Comparison of ENCODE assay signal across 14 cellular contexts in genomic region chr4:153067376-153067775, GRCh38.
DNase-seq lines count a peak whose midpoint lies in the region; TF ChIP-seq lines count a peak whose summit lies in the region.
"Had no signal": no experiment of that assay in that cellular context is flagged by ENCODE, and none has a peak within 500 bp of the region (broad histone marks: within the 10 kb centered on the region; RNA-seq: fewer than 3 reads in every experiment).

No MANE protein-coding gene starts in this region.

- no peaks in the 10 kb centered on the region for H3K36me3 Mint-ChIP-seq in Calu3 (ENCODE audit: insufficient read depth, unreplicated experiment)
- H3K36me3 Mint-ChIP-seq: activated naive CD8-positive, alpha-beta T cell treated with anti-CD3 and anti-CD28 coated beads, Interleukin-2, amount 10 ng/mL, durations not matched to agents 7 days and 5 days; CD4-positive, CD25-positive, alpha-beta regulatory T cell had no signal

- H3K9ac ChIP-seq in mammary epithelial cell (ENCODE audit: insufficient read depth, low read length) (no peak overlapping the region), mesendoderm (ENCODE audit: low read length) (no peak overlapping the region)

- no peak overlapping the region for H3K4ac ChIP-seq in mesendoderm (ENCODE audit: low read depth, low read length)

- no peak overlapping the region for H3K4me3 Mint-ChIP-seq in Calu3 (ENCODE audit: low read depth, unreplicated experiment)
- H3K4me3 Mint-ChIP-seq: activated naive CD8-positive, alpha-beta T cell treated with anti-CD3 and anti-CD28 coated beads, Interleukin-2, amount 10 ng/mL, durations not matched to agents 7 days and 5 days; CD4-positive, CD25-positive, alpha-beta regulatory T cell had no signal

- H3K27me3 ChIP-seq in mammary epithelial cell (ENCODE audit: insufficient read depth, low read length) (no peaks in the 10 kb centered on the region), mesendoderm (ENCODE audit: insufficient read depth, low read length, poor library complexity) (no peaks in the 10 kb centered on the region)

- no peak overlapping the region for H3K4me2 ChIP-seq in mammary epithelial cell (ENCODE audit: insufficient read depth, low read depth, low read length)
- no peak overlapping the region for H3K4me2 ChIP-seq in mesendoderm (ENCODE audit: low read length)

- CTCF ChIA-PET in Calu3 (lab: Charles Lee): no interaction called here
- CTCF ChIA-PET in mammary epithelial cell (lab: Charles Lee; ENCODE audit: low non-redundant PET): no interaction called here

- H3K27me3 Mint-ChIP-seq in Calu3 (ENCODE audit: unreplicated experiment): no peaks in the 10 kb centered on the region
- H3K27me3 Mint-ChIP-seq: activated naive CD8-positive, alpha-beta T cell treated with anti-CD3 and anti-CD28 coated beads, Interleukin-2, amount 10 ng/mL, durations not matched to agents 7 days and 5 days had no signal

- H3K27ac ChIP-seq in mammary epithelial cell (ENCODE audit: insufficient read depth, low read depth, low read length) (no peak overlapping the region), mesendoderm (ENCODE audit: low read depth, low read length) (no peak overlapping the region)

- dilution Hi-C loops in mammary epithelial cell (cut with HindIII; ENCODE audit: low sequenced_read_pairs): no loop called here

- intact Hi-C loops in Calu3 (cut with micrococcal nuclease; ENCODE audit: unreplicated experiment) (no loop called here), mammary epithelial cell (cut with micrococcal nuclease) (no loop called here), posterior vena cava (cut with DNase I) (no loop called here)

- H4K5ac ChIP-seq in mesendoderm (ENCODE audit: low read length): no peak overlapping the region

- peak; percentile 28 for DNase-seq in Calu3
- DNase-seq in HuH-7.5 (ENCODE audit: low spot score): peak; percentile 14
- DNase-seq in mammary epithelial cell: peak; percentile 24
- DNase-seq in mesendoderm: peak; percentile 77
- DNase-seq in activated naive CD4-positive, alpha-beta T cell (lab: John Stamatoyannopoulos, UW): no peak
- DNase-seq in posterior vena cava (ENCODE audit: low spot score): no peak
- DNase-seq in HUDEP-2 (lab: John Stamatoyannopoulos, UW; ENCODE audit: unreplicated experiment in 76 of 76): no peak
- DNase-seq in retina: no peak
- DNase-seq: activated CD4-positive, alpha-beta T cell treated with anti-CD3 and anti-CD28 coated beads for 4 hours; activated naive CD8-positive, alpha-beta T cell treated with anti-CD3 and anti-CD28 coated beads, Interleukin-2, amount 10 ng/mL, durations not matched to agents 7 days and 5 days; CD4-positive, CD25-positive, alpha-beta regulatory T cell; Karpas-422; Right ventricle myocardium superior had no signal

- no peaks in the 10 kb centered on the region for H3K79me1 ChIP-seq in mesendoderm (ENCODE audit: low read length)

- 100% methylated on average over 1 of the region's 1 CpG for WGBS in mammary epithelial cell (ENCODE audit: low coverage, missing lambda C conversion rate)
- WGBS in mesendoderm (ENCODE audit: extremely low coverage, insufficient coverage, low lambda C conversion rate): no CpG with 5 or more reads among the region's 1 CpG

- no peak overlapping the region for H3K18ac ChIP-seq in mesendoderm (ENCODE audit: low read length)

- H3K27ac Mint-ChIP-seq in Calu3 (ENCODE audit: unreplicated experiment): no peak overlapping the region
- H3K27ac Mint-ChIP-seq: activated naive CD8-positive, alpha-beta T cell treated with anti-CD3 and anti-CD28 coated beads, Interleukin-2, amount 10 ng/mL, durations not matched to agents 7 days and 5 days; CD4-positive, CD25-positive, alpha-beta regulatory T cell had no signal

- H3K4me3 ChIP-seq in mammary epithelial cell (replicated peaks in 1 of 3; ENCODE audit: insufficient read depth in 1 of 3, low read depth in 2 of 3, low read length in 3 of 3): no peak overlapping the region
- H3K4me3 ChIP-seq in mesendoderm (ENCODE audit: low read length): no peak overlapping the region
- H3K4me3 ChIP-seq: GM12878 had no signal

- H3K9me3 ChIP-seq in mammary epithelial cell (replicated peaks; ENCODE audit: insufficient read depth, low read length): no peaks in the 10 kb centered on the region

- in situ Hi-C loops in mammary epithelial cell (cut with MboI; ENCODE audit: low sequenced_read_pairs in 2 of 2): no loop called here

- H3K79me2 ChIP-seq in mammary epithelial cell (ENCODE audit: insufficient read depth, low read length) (no peaks in the 10 kb centered on the region), mesendoderm (ENCODE audit: control insufficient read depth, insufficient read depth, low read length) (no peaks in the 10 kb centered on the region)

- no peak overlapping the region for H4K8ac ChIP-seq in mesendoderm (ENCODE audit: low read depth, low read length)

- no peak overlapping the region for H2BK5ac ChIP-seq in mesendoderm (ENCODE audit: low read length)

- BruUV-seq in Calu3 (replicated peaks; lab: Mats Ljungman, UMichigan) (no TSS peak), mammary epithelial cell (replicated peaks; lab: Mats Ljungman, UMichigan) (no TSS peak)

- no peaks in the 10 kb centered on the region for H3K9me3 Mint-ChIP-seq in Calu3 (ENCODE audit: low read depth, unreplicated experiment)

- H4K20me1 ChIP-seq in mammary epithelial cell (ENCODE audit: insufficient read depth, low read length): no peaks in the 10 kb centered on the region

- TF ChIP-seq CTCF in Calu3 (IDR thresholded peaks at IDR 0.05; ENCODE audit: unreplicated experiment): no peak
- TF ChIP-seq CTCF in mammary epithelial cell (conservative IDR thresholded peaks at IDR 0.05 in 1 of 2, IDR thresholded peaks at IDR 0.05 in 1 of 2; ENCODE audit: extremely low read depth in 1 of 2, insufficient read depth in 1 of 2, low read depth in 1 of 2, low read length in 2 of 2): no peak

- H2AFZ ChIP-seq in mammary epithelial cell (ENCODE audit: low read depth, low read length): no peak overlapping the region

- H3K36me3 ChIP-seq in mammary epithelial cell (ENCODE audit: insufficient read depth, low read length) (no peaks in the 10 kb centered on the region), mesendoderm (ENCODE audit: control insufficient read depth, insufficient read depth, low read length) (no peaks in the 10 kb centered on the region)

- H2AK5ac ChIP-seq in mesendoderm (ENCODE audit: low read length): no peak overlapping the region

- no peak overlapping the region for H2BK15ac ChIP-seq in mesendoderm (replicated peaks; ENCODE audit: low read depth)

- no peak overlapping the region for H3K23ac ChIP-seq in mesendoderm (ENCODE audit: low read length)

- H2BK120ac ChIP-seq in mesendoderm (ENCODE audit: low read depth, low read length): no peak overlapping the region

- H3K4me1 ChIP-seq in mammary epithelial cell (ENCODE audit: insufficient read depth, low read length): peaks cover 4% of the 10 kb centered on the region
- H3K4me1 ChIP-seq in mesendoderm (ENCODE audit: control insufficient read depth, low read depth, low read length): peaks cover 2% of the 10 kb centered on the region

- H3K4me1 Mint-ChIP-seq in Calu3 (ENCODE audit: low read depth, unreplicated experiment): peaks cover 12% of the 10 kb centered on the region
- H3K4me1 Mint-ChIP-seq: activated naive CD8-positive, alpha-beta T cell treated with anti-CD3 and anti-CD28 coated beads, Interleukin-2, amount 10 ng/mL, durations not matched to agents 7 days and 5 days; CD4-positive, CD25-positive, alpha-beta regulatory T cell had no signal

- no peak overlapping the region for H3K56ac ChIP-seq in mesendoderm (ENCODE audit: low read length)

Comparison
In these comparisons a context has a peak if more than half of its experiments do, and no peak if none do; other contexts are left out.
1. DNase-seq: peak in Calu3 (single experiment), HuH-7.5 (single experiment), mammary epithelial cell (single experiment) and mesendoderm (single experiment); none in activated naive CD4-positive, alpha-beta T cell (0 of 4), posterior vena cava (single experiment), HUDEP-2 (0 of 76) and retina (single experiment).